Comparison of ENCODE assay signal across 2 cellular contexts in the genomic region with DNA sequence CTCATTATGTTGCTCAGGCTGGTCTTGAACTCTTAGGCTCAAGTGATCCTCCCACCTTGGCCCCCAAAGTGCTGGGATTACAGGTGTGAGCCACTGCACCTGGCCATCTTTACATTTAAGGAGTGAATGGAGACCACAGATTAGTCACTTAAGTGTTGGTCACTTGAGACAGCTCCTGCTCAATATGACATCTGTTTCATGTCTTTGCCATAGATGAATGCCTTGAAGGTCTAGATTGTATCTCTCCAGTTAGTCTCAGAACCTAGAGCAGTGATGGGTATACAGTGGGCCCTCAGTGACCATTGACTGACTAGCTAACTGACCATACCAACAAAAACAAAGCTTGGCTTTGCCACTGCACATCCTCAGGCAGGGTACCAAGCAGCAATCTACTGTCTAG.
TF ChIP-seq lines count a peak whose summit lies in the region.

No MANE protein-coding gene starts in this region.

TF ChIP-seq in H1, 55 proteins besides CTCF, POLR2A, EP300 and RAD21:
- TF ChIP-seq TAF1 (IDR thresholded peaks at IDR 0.05; ENCODE audit: low read depth, low read length) (no peak), GABPA (IDR thresholded peaks at IDR 0.05; ENCODE audit: borderline replicate concordance, insufficient read depth, low read length) (no peak), HDAC6 (IDR thresholded peaks at IDR 0.05; ENCODE audit: low read depth, low read length) (no peak), NANOG (IDR thresholded peaks at IDR 0.05; ENCODE audit: insufficient read depth, low read depth, low read length, poor library complexity, severe bottlenecking) (no peak), RFX5 (IDR thresholded peaks at IDR 0.05; ENCODE audit: borderline replicate concordance, low read depth, low read length) (no peak), SIRT6 (IDR thresholded peaks at IDR 0.05; ENCODE audit: low read length) (no peak), ZNF274 (IDR thresholded peaks at IDR 0.05; ENCODE audit: borderline replicate concordance, extremely low read depth, low read length) (no peak), EGR1 (IDR thresholded peaks at IDR 0.05; ENCODE audit: borderline replicate concordance, low read depth, low read length) (no peak), POU5F1 (IDR thresholded peaks at IDR 0.05; ENCODE audit: low read depth, low read length) (no peak)
- TF ChIP-seq, protein P1, sequence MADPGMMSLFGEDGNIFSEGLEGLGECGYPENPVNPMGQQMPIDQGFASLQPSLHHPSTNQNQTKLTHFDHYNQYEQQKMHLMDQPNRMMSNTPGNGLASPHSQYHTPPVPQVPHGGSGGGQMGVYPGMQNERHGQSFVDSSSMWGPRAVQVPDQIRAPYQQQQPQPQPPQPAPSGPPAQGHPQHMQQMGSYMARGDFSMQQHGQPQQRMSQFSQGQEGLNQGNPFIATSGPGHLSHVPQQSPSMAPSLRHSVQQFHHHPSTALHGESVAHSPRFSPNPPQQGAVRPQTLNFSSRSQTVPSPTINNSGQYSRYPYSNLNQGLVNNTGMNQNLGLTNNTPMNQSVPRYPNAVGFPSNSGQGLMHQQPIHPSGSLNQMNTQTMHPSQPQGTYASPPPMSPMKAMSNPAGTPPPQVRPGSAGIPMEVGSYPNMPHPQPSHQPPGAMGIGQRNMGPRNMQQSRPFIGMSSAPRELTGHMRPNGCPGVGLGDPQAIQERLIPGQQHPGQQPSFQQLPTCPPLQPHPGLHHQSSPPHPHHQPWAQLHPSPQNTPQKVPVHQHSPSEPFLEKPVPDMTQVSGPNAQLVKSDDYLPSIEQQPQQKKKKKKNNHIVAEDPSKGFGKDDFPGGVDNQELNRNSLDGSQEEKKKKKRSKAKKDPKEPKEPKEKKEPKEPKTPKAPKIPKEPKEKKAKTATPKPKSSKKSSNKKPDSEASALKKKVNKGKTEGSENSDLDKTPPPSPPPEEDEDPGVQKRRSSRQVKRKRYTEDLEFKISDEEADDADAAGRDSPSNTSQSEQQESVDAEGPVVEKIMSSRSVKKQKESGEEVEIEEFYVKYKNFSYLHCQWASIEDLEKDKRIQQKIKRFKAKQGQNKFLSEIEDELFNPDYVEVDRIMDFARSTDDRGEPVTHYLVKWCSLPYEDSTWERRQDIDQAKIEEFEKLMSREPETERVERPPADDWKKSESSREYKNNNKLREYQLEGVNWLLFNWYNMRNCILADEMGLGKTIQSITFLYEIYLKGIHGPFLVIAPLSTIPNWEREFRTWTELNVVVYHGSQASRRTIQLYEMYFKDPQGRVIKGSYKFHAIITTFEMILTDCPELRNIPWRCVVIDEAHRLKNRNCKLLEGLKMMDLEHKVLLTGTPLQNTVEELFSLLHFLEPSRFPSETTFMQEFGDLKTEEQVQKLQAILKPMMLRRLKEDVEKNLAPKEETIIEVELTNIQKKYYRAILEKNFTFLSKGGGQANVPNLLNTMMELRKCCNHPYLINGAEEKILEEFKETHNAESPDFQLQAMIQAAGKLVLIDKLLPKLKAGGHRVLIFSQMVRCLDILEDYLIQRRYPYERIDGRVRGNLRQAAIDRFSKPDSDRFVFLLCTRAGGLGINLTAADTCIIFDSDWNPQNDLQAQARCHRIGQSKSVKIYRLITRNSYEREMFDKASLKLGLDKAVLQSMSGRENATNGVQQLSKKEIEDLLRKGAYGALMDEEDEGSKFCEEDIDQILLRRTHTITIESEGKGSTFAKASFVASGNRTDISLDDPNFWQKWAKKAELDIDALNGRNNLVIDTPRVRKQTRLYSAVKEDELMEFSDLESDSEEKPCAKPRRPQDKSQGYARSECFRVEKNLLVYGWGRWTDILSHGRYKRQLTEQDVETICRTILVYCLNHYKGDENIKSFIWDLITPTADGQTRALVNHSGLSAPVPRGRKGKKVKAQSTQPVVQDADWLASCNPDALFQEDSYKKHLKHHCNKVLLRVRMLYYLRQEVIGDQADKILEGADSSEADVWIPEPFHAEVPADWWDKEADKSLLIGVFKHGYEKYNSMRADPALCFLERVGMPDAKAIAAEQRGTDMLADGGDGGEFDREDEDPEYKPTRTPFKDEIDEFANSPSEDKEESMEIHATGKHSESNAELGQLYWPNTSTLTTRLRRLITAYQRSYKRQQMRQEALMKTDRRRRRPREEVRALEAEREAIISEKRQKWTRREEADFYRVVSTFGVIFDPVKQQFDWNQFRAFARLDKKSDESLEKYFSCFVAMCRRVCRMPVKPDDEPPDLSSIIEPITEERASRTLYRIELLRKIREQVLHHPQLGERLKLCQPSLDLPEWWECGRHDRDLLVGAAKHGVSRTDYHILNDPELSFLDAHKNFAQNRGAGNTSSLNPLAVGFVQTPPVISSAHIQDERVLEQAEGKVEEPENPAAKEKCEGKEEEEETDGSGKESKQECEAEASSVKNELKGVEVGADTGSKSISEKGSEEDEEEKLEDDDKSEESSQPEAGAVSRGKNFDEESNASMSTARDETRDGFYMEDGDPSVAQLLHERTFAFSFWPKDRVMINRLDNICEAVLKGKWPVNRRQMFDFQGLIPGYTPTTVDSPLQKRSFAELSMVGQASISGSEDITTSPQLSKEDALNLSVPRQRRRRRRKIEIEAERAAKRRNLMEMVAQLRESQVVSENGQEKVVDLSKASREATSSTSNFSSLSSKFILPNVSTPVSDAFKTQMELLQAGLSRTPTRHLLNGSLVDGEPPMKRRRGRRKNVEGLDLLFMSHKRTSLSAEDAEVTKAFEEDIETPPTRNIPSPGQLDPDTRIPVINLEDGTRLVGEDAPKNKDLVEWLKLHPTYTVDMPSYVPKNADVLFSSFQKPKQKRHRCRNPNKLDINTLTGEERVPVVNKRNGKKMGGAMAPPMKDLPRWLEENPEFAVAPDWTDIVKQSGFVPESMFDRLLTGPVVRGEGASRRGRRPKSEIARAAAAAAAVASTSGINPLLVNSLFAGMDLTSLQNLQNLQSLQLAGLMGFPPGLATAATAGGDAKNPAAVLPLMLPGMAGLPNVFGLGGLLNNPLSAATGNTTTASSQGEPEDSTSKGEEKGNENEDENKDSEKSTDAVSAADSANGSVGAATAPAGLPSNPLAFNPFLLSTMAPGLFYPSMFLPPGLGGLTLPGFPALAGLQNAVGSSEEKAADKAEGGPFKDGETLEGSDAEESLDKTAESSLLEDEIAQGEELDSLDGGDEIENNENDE (IDR thresholded peaks at IDR 0.05; ENCODE audit: insufficient replicate concordance, low read length), result no peak
- TF ChIP-seq, protein P2, sequence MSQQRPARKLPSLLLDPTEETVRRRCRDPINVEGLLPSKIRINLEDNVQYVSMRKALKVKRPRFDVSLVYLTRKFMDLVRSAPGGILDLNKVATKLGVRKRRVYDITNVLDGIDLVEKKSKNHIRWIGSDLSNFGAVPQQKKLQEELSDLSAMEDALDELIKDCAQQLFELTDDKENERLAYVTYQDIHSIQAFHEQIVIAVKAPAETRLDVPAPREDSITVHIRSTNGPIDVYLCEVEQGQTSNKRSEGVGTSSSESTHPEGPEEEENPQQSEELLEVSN (IDR thresholded peaks at IDR 0.05), result no peak

TF ChIP-seq in HepG2, 621 proteins besides CTCF, POLR2A, EP300 and RAD21:
- no peak for TF ChIP-seq ZNF776 (CRISPR knock-in tag; IDR thresholded peaks at IDR 0.05)
- TF ChIP-seq, protein P3, sequence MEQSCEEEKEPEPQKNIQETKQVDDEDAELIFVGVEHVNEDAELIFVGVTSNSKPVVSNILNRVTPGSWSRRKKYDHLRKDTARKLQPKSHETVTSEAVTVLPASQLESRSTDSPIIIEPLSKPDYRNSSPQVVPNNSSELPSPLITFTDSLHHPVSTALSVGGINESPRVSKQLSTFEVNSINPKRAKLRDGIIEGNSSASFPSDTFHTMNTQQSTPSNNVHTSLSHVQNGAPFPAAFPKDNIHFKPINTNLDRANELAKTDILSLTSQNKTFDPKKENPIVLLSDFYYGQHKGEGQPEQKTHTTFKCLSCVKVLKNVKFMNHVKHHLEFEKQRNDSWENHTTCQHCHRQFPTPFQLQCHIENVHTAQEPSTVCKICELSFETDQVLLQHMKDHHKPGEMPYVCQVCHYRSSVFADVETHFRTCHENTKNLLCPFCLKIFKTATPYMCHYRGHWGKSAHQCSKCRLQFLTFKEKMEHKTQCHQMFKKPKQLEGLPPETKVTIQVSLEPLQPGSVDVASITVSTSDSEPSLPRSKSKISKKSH (CRISPR knock-in tag; IDR thresholded peaks at IDR 0.05; ENCODE audit: borderline replicate concordance), result no peak
- TF ChIP-seq SP4 (CRISPR knock-in tag; IDR thresholded peaks at IDR 0.05), result no peak
- TF ChIP-seq ZFY (CRISPR knock-in tag; IDR thresholded peaks at IDR 0.05), result no peak
- no peak for TF ChIP-seq FOXO1 (CRISPR knock-in tag; IDR thresholded peaks at IDR 0.05)
- no peak for TF ChIP-seq MXI1 (IDR thresholded peaks at IDR 0.05; ENCODE audit: borderline replicate concordance, low read depth, low read length)
- TF ChIP-seq EZH2 (conservative IDR thresholded peaks at IDR 0.05; ENCODE audit: low read depth, low read length), result no peak
- no peak for TF ChIP-seq TBX3 (IDR thresholded peaks at IDR 0.05; ENCODE audit: borderline replicate concordance)
TF ChIP-seq in HepG2: peak in this region for 0.
